8 cellular contexts compared by ENCODE assay signal in genomic region chr19:38729653-38730469, GRCh38. TPM values are rescaled to one million over a fixed set of nuclear protein-coding genes. Genes with fewer than 3 reads are reported as not detected.
DNase-seq lines count a peak whose midpoint lies in the region; ATAC-seq, FAIRE-seq and TF ChIP-seq lines count a peak whose summit lies in the region.

No MANE protein-coding gene starts in this region.

- no peaks in the 10 kb centered on the region for H4K20me1 ChIP-seq in endothelial cell of umbilical vein (replicated peaks; ENCODE audit: control insufficient read depth, extremely low read depth, insufficient read depth, low read length)

- WGBS in thyroid gland, 2 donors, result 82 to 84% methylated on average over 14 to 17 of the region's 17 CpGs

- peak; percentile 95 for TF ChIP-seq CTCF in GM12875 (IDR thresholded peaks at IDR 0.05; ENCODE audit: borderline replicate concordance, insufficient read depth, low read depth, low read length)
- peak; percentile 76 to 91 for TF ChIP-seq CTCF in endothelial cell of umbilical vein (IDR thresholded peaks at IDR 0.05; ENCODE audit: extremely low read depth in 1 of 2, insufficient read depth in 1 of 2, low read depth in 1 of 2, low read length in 2 of 2)
- TF ChIP-seq CTCF in neural crest cell (conservative IDR thresholded peaks at IDR 0.05), result peak; percentile 87
- peak; percentile 53 to 84 (median 62) for TF ChIP-seq CTCF in thyroid gland (IDR thresholded peaks at IDR 0.05)

- H3K4me2 ChIP-seq in endothelial cell of umbilical vein (ENCODE audit: insufficient read depth, low read length), result no peak overlapping the region

- H3K27me3 ChIP-seq in endothelial cell of umbilical vein (ENCODE audit: control insufficient read depth in 2 of 2, insufficient read depth in 2 of 2, low read length in 2 of 2), result no peaks in the 10 kb centered on the region
- H3K27me3 ChIP-seq in thyroid gland, result no peaks in the 10 kb centered on the region

- POLR2A ChIA-PET in endothelial cell of umbilical vein (lab: Charles Lee), result no interaction called here

- H2AFZ ChIP-seq in endothelial cell of umbilical vein (ENCODE audit: low read depth, low read length), result no peak overlapping the region

- peak; percentile 31 for DNase-seq in NCI-H526 treated with DMSO at 0.1 percent for 48 hours (lab: John Stamatoyannopoulos, UW)
- peak; percentile 51 to 52 for DNase-seq in activated CD8-positive, alpha-beta memory T cell treated with anti-CD3 and anti-CD28 coated beads for 4 hours (ENCODE audit: low read depth in 2 of 2)
- DNase-seq in endothelial cell of umbilical vein (ENCODE audit: low read depth, low spot score), result peak; percentile 57
- peak; percentile 84 for DNase-seq in neural crest cell (ENCODE audit: low read depth, low spot score)
- peak; percentile 57 to 58 for DNase-seq in thyroid gland

- H3K4me3 Mint-ChIP-seq in neural crest cell, result peak overlapping the region; percentile 44

- peaks cover 7% of the 10 kb centered on the region for H3K36me3 Mint-ChIP-seq in neural crest cell (ENCODE audit: low read depth)

- H3K9me3 ChIP-seq in endothelial cell of umbilical vein (replicated peaks; ENCODE audit: control insufficient read depth, insufficient read depth, low read length) (no peaks in the 10 kb centered on the region), thyroid gland (no peaks in the 10 kb centered on the region)

- intact Hi-C loops in endothelial cell of umbilical vein (cut with micrococcal nuclease), result loop anchor here (1.0 kb wide), 2 partner anchors 157 to 200 kb away; partner anchors contain the start of genes MRPS12 and SARS2
- intact Hi-C loops in thyroid gland (cut with DNase I), result loop anchor here (5.0 kb wide), 1 partner anchor 83 kb away; the partner anchor contains the start of gene ACTN4

- peaks cover 15% of the 10 kb centered on the region for H3K4me1 ChIP-seq in endothelial cell of umbilical vein (ENCODE audit: control insufficient read depth, extremely low read depth, insufficient read depth, low read length)
- H3K4me1 ChIP-seq in thyroid gland, result peaks cover 13 to 24% of the 10 kb centered on the region in 2 donors

- peaks cover 7% of the 10 kb centered on the region for H3K4me1 Mint-ChIP-seq in neural crest cell

- dilution Hi-C loops in endothelial cell of umbilical vein (cut with MboI; ENCODE audit: extremely low pct_ligation_motif_present, low sequenced_read_pairs), result no loop called here

- peaks cover 7% of the 10 kb centered on the region for H3K27me3 Mint-ChIP-seq in neural crest cell (ENCODE audit: low read depth)

- H3K4me3 ChIP-seq in GM12875 (ENCODE audit: low read depth, low read length) (no peak overlapping the region), endothelial cell of umbilical vein (replicated peaks in 1 of 3; ENCODE audit: insufficient read depth in 1 of 3, low read depth in 1 of 3, low read length in 3 of 3) (no peak overlapping the region), thyroid gland (replicated peaks in 1 of 3) (no peak overlapping the region)

- H3K27ac ChIP-seq in endothelial cell of umbilical vein (ENCODE audit: insufficient read depth, low read depth, low read length) (no peak overlapping the region), thyroid gland (peak overlapping the region in 1 of 3 donors; percentile 35)

- no peaks in the 10 kb centered on the region for H3K79me2 ChIP-seq in endothelial cell of umbilical vein (ENCODE audit: control insufficient read depth, insufficient read depth, low read length)

- CTCF ChIA-PET in endothelial cell of umbilical vein (lab: Charles Lee), result interaction anchor here (0.7 to 1.2 kb wide), 3 partner anchors 81 to 200 kb away, joined by 3 to 4 read pairs (median 3); partner anchors contain the start of genes MRPS12, NFKBIB, SARS2 and SIRT2

- peak overlapping the region; percentile 67 for H3K27ac Mint-ChIP-seq in neural crest cell (ENCODE audit: unreplicated experiment)

- H3K36me3 ChIP-seq in endothelial cell of umbilical vein (ENCODE audit: control insufficient read depth in 2 of 2, extremely low read depth in 1 of 2, insufficient read depth in 2 of 2, low read length in 2 of 2) (peaks cover 17 to 43% of the 10 kb centered on the region in 2 experiments), thyroid gland (peaks cover 49 to 51% of the 10 kb centered on the region in 2 donors)

- FAIRE-seq in A204.1 (lab: Jason Lieb, UNC), result peak; percentile 55
- FAIRE-seq in endothelial cell of umbilical vein (lab: Jason Lieb, UNC), result peak; percentile 74

- no peak overlapping the region for H3K9ac ChIP-seq in endothelial cell of umbilical vein (replicated peaks; ENCODE audit: extremely low read depth, insufficient read depth, low read length)

- no peaks in the 10 kb centered on the region for H3K9me3 Mint-ChIP-seq in neural crest cell

- TSS peak; percentile 84 for BruUV-seq in endothelial cell of umbilical vein (replicated peaks; lab: Mats Ljungman, UMichigan)

- TF ChIP-seq POLR2A in endothelial cell of umbilical vein (IDR thresholded peaks at IDR 0.05; ENCODE audit: low read depth, low read length) (no peak), thyroid gland (IDR thresholded peaks at IDR 0.05) (no peak)

- no peak for ATAC-seq in GM21528 (IDR thresholded peaks at IDR 0.05; ENCODE audit: low FRiP score, unreplicated experiment)

- no peaks in the 10 kb centered on the region for H3K9me1 ChIP-seq in endothelial cell of umbilical vein (replicated peaks; ENCODE audit: control insufficient read depth, extremely low read depth, insufficient read depth, low read length)

TF ChIP-seq in endothelial cell of umbilical vein, 7 proteins besides CTCF, POLR2A, EP300 and RAD21:
- TF ChIP-seq GATA2 (IDR thresholded peaks at IDR 0.05; ENCODE audit: insufficient read depth, insufficient read length, low read depth, low read length) (no peak), JUN (IDR thresholded peaks at IDR 0.05; ENCODE audit: borderline replicate concordance, insufficient read depth, insufficient read length, low read depth) (no peak), POLR2AphosphoS5 (IDR thresholded peaks at IDR 0.05; ENCODE audit: insufficient read depth, low read depth, low read length) (no peak), FOS (IDR thresholded peaks at IDR 0.05; ENCODE audit: borderline replicate concordance, insufficient read depth, low read length) (no peak), EZH2 (IDR thresholded peaks at IDR 0.05; ENCODE audit: borderline replicate concordance, low read depth, low read length, severe bottlenecking) (no peak), MYC (IDR thresholded peaks at IDR 0.05; ENCODE audit: low read depth, low read length) (no peak)
- TF ChIP-seq, protein P1, sequence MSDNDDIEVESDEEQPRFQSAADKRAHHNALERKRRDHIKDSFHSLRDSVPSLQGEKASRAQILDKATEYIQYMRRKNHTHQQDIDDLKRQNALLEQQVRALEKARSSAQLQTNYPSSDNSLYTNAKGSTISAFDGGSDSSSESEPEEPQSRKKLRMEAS (IDR thresholded peaks at IDR 0.05; ENCODE audit: insufficient read depth, insufficient read length), result no peak

RNA-seq across cellular contexts. Expression of gene CAPN12, which starts 14.4 kb away (rescaled TPM):
- total RNA-seq in endothelial cell of umbilical vein, result not detected in 2 replicates
- 0.35 and 0.45 TPM in 2 replicates for polyA plus RNA-seq in endothelial cell of umbilical vein
- 0.18 and 0.23 TPM in 2 replicates for polyA plus RNA-seq in endothelial cell of umbilical vein (2011; cell fraction: cytosol; rRNA removed)
- 1.5 and 5.0 TPM in 2 replicates for polyA plus RNA-seq in endothelial cell of umbilical vein (2011; cell fraction: nucleus; rRNA removed)
- polyA plus RNA-seq in endothelial cell of umbilical vein (2012), result 0.11 and 0.65 TPM in 2 replicates
- polyA minus RNA-seq in endothelial cell of umbilical vein, result 0.19 and 0.32 TPM in 2 replicates
- not detected for polyA minus RNA-seq in endothelial cell of umbilical vein (2011; cell fraction: cytosol; rRNA and poly(A)+ RNA removed)
- polyA minus RNA-seq in endothelial cell of umbilical vein (2011; cell fraction: nucleus; rRNA and poly(A)+ RNA removed), result not detected in 2 replicates
- not detected in 2 replicates for total RNA-seq in neural crest cell
- total RNA-seq in thyroid gland, result 1 to 10 TPM in 2 of 4 donors, not detected in 2; 1.6 to 2.0 TPM

RNA-seq across cellular contexts. Expression of gene LGALS7, which starts 43.5 kb away (rescaled TPM):
- total RNA-seq in endothelial cell of umbilical vein (not detected in 2 replicates), neural crest cell (not detected in 2 replicates), thyroid gland (not detected)
- polyA plus RNA-seq in endothelial cell of umbilical vein, result not detected in 2 replicates
- polyA plus RNA-seq in endothelial cell of umbilical vein (2011; cell fraction: cytosol; rRNA removed), result not detected in 2 replicates
- polyA plus RNA-seq in endothelial cell of umbilical vein (2011; cell fraction: nucleus; rRNA removed), result not detected in 2 replicates
- not detected in 2 replicates for polyA plus RNA-seq in endothelial cell of umbilical vein (2012)
- not detected in 2 replicates for polyA minus RNA-seq in endothelial cell of umbilical vein
- polyA minus RNA-seq in endothelial cell of umbilical vein (2011; cell fraction: cytosol; rRNA and poly(A)+ RNA removed), result not detected
- polyA minus RNA-seq in endothelial cell of umbilical vein (2011; cell fraction: nucleus; rRNA and poly(A)+ RNA removed), result not detected in 2 replicates

RNA-seq across cellular contexts. Expression of gene LGALS7B, which starts 59.1 kb away (rescaled TPM):
- total RNA-seq in endothelial cell of umbilical vein (not detected in 2 replicates), neural crest cell (not detected in 2 replicates), thyroid gland (not detected)
- polyA plus RNA-seq in endothelial cell of umbilical vein, result not detected in 2 replicates
- polyA plus RNA-seq in endothelial cell of umbilical vein (2011; cell fraction: cytosol; rRNA removed), result not detected in 2 replicates
- polyA plus RNA-seq in endothelial cell of umbilical vein (2011; cell fraction: nucleus; rRNA removed), result 0.81 TPM in 1 of 2 replicates, not detected in the other
- not detected in 2 replicates for polyA plus RNA-seq in endothelial cell of umbilical vein (2012)
- not detected in 2 replicates for polyA minus RNA-seq in endothelial cell of umbilical vein
- not detected for polyA minus RNA-seq in endothelial cell of umbilical vein (2011; cell fraction: cytosol; rRNA and poly(A)+ RNA removed)
- polyA minus RNA-seq in endothelial cell of umbilical vein (2011; cell fraction: nucleus; rRNA and poly(A)+ RNA removed), result not detected in 2 replicates

Comparison
In these comparisons a context has a peak if more than half of its experiments do, and no peak if none do; other contexts are left out.
1. DNase-seq: peak in every context shown above with its lines; median percentile 84 in neural crest cell; 58 in thyroid gland; 57 in endothelial cell of umbilical vein; 52 in activated CD8-positive, alpha-beta memory T cell treated with anti-CD3 and anti-CD28 coated beads for 4 hours; 31 in NCI-H526 treated with DMSO at 0.1 percent for 48 hours.